In genomic region chr10:114786492-114786891, GRCh38 we compare ENCODE assay signal across 8 cellular contexts. TPM values are rescaled to one million over a fixed set of nuclear protein-coding genes. Genes with fewer than 3 reads are reported as not detected.
A peak's percentile ranks its signal among the peaks of the same experiment; 100 is the strongest.
DNase-seq lines count a peak whose midpoint lies in the region; ATAC-seq and TF ChIP-seq lines count a peak whose summit lies in the region.
"Not testable (repeated sequence)": the region's sequence is repeated elsewhere in the genome, so short reads cannot be mapped to it uniquely, and the experiment has no call there.

No MANE protein-coding gene starts in this region.

- not testable (repeated sequence) for H3K9ac ChIP-seq in smooth muscle cell (ENCODE audit: low read depth)

- H3K27me3 Mint-ChIP-seq in CD4-positive, CD25-positive, alpha-beta regulatory T cell; WTC11 (ENCODE audit: low read depth): not testable (repeated sequence)

- H3K4me3 Mint-ChIP-seq in CD4-positive, CD25-positive, alpha-beta regulatory T cell = peak overlapping the region in 1 of 4 donors; percentile 30
- H3K4me3 Mint-ChIP-seq in WTC11 = not testable (repeated sequence)

- not testable (repeated sequence) for H3K9me3 ChIP-seq in CD4-positive, CD25-positive, alpha-beta regulatory T cell (ENCODE audit: control insufficient read depth in 2 of 2, low read length in 2 of 2); smooth muscle cell (replicated peaks; ENCODE audit: low read depth)

- 90% methylated on average over 9 of the region's 9 CpGs for WGBS in smooth muscle cell (ENCODE audit: low lambda C conversion rate)

- not testable (repeated sequence) for H3K36me3 ChIP-seq in CD4-positive, CD25-positive, alpha-beta regulatory T cell (ENCODE audit: control insufficient read depth, insufficient read depth, low read length); smooth muscle cell (ENCODE audit: low read depth)

- H3K27me3 ChIP-seq in CD4-positive, CD25-positive, alpha-beta regulatory T cell (ENCODE audit: control insufficient read depth, insufficient read depth, low read length); smooth muscle cell (ENCODE audit: low read depth): not testable (repeated sequence)

- intact Hi-C loops in left colon (cut with DNase I, micrococcal nuclease) = loop anchor here in 1 of 2 donors (5.0 kb wide), 1 partner anchor 234 kb away; no protein-coding TSS in a partner anchor

- H3K4me3 ChIP-seq in CD4-positive, CD25-positive, alpha-beta regulatory T cell (ENCODE audit: low read depth, low read length); epithelial cell of esophagus (ENCODE audit: low read length); smooth muscle cell: not testable (repeated sequence)

- H3K4me1 Mint-ChIP-seq in CD4-positive, CD25-positive, alpha-beta regulatory T cell = peaks cover 0 to 14% (median 3%) of the 10 kb centered on the region in 4 donors
- H3K4me1 Mint-ChIP-seq in WTC11 = not testable (repeated sequence)

- not testable (repeated sequence) for H3K4me1 ChIP-seq in CD4-positive, CD25-positive, alpha-beta regulatory T cell (ENCODE audit: control insufficient read depth, insufficient read depth, low read length, poor library complexity, severe bottlenecking); smooth muscle cell (ENCODE audit: low read depth)

- peak in 2 of 3 donors; percentile 51 to 53 for DNase-seq in CD4-positive, CD25-positive, alpha-beta regulatory T cell
- peak; percentile 16 to 50 for DNase-seq in NCI-H526 (lab: John Stamatoyannopoulos, UW)
- not testable (repeated sequence) for DNase-seq in WTC11 (ENCODE audit: low spot score); left colon; smooth muscle cell (lab: John Stamatoyannopoulos, UW; ENCODE audit: unreplicated experiment)
- DNase-seq in epithelial cell of esophagus (ENCODE audit: low read depth) = peak; percentile 69

- not testable (repeated sequence) for H2AFZ ChIP-seq in smooth muscle cell (ENCODE audit: low read depth)

- POLR2A ChIA-PET in WTC11 (lab: Charles Lee) = not testable (repeated sequence)

- TF ChIP-seq CTCF in WTC11 (IDR thresholded peaks at IDR 0.05) = not testable (repeated sequence)
- TF ChIP-seq CTCF in epithelial cell of esophagus (IDR thresholded peaks at IDR 0.05; ENCODE audit: insufficient read depth, low read depth, low read length, missing control alignments) (peak; percentile 62), smooth muscle cell (IDR thresholded peaks at IDR 0.05; ENCODE audit: borderline replicate concordance, insufficient read depth, poor library complexity, severe bottlenecking) (peak; percentile 72)

- H3K27ac ChIP-seq in CD4-positive, CD25-positive, alpha-beta regulatory T cell (ENCODE audit: insufficient read depth, low read length, poor library complexity, severe bottlenecking); smooth muscle cell (ENCODE audit: low read depth): not testable (repeated sequence)

- H3K79me2 ChIP-seq in smooth muscle cell (ENCODE audit: low read depth) = not testable (repeated sequence)

- not testable (repeated sequence) for H3K27ac Mint-ChIP-seq in CD4-positive, CD25-positive, alpha-beta regulatory T cell; WTC11

- not testable (repeated sequence) for H3K36me3 Mint-ChIP-seq in CD4-positive, CD25-positive, alpha-beta regulatory T cell; WTC11

- H3K9me3 Mint-ChIP-seq in CD4-positive, CD25-positive, alpha-beta regulatory T cell; WTC11: not testable (repeated sequence)

- peak; percentile 56 to 74 for ATAC-seq in CD4-positive, CD25-positive, alpha-beta regulatory T cell (ENCODE audit: low read depth in 2 of 2)
- ATAC-seq in GM18868 (IDR thresholded peaks at IDR 0.05; ENCODE audit: unreplicated experiment) = peak; percentile 70
- ATAC-seq in HG03575 (IDR thresholded peaks at IDR 0.05; ENCODE audit: extremely low read depth, insufficient number of reproducible peaks, low FRiP score, unreplicated experiment) = peak; percentile 57
- ATAC-seq in WTC11 = peak; percentile 80
- peak; percentile 80 for ATAC-seq in left colon

- H4K20me1 ChIP-seq in smooth muscle cell (ENCODE audit: low read depth) = not testable (repeated sequence)

- CTCF ChIA-PET in WTC11 (lab: Charles Lee) = interaction anchor here (0.7 to 1.9 kb wide), 9 partner anchors 18 to 483 kb away, joined by 3 to 9 read pairs (median 3); partner anchors contain the start of gene FHIP2A

- not testable (repeated sequence) for H3K4me2 ChIP-seq in smooth muscle cell

- H3F3A ChIP-seq in smooth muscle cell (ENCODE audit: low read depth) = not testable (repeated sequence)

RNA-seq across cellular contexts. Expression of gene FHIP2A, which starts 35.1 kb away (rescaled TPM):
- total RNA-seq in CD4-positive, CD25-positive, alpha-beta regulatory T cell = 85.5 TPM
- polyA plus RNA-seq in CD4-positive, CD25-positive, alpha-beta regulatory T cell = 10 to 100 TPM; 22.3 to 41.2 (median 28.2) TPM
- total RNA-seq in WTC11 (2021) = 14.3 to 15.5 TPM (median 14.6 TPM) in 3 replicates
- 10 to 100 TPM; 15.1 to 15.7 TPM for total RNA-seq in left colon
- total RNA-seq in smooth muscle cell = 34.9 and 41.3 TPM in 2 replicates
- 12.3 and 15.3 TPM in 2 replicates for polyA plus RNA-seq in smooth muscle cell
